Comparison of ENCODE assay signal across 1 cellular context in the genomic region with DNA sequence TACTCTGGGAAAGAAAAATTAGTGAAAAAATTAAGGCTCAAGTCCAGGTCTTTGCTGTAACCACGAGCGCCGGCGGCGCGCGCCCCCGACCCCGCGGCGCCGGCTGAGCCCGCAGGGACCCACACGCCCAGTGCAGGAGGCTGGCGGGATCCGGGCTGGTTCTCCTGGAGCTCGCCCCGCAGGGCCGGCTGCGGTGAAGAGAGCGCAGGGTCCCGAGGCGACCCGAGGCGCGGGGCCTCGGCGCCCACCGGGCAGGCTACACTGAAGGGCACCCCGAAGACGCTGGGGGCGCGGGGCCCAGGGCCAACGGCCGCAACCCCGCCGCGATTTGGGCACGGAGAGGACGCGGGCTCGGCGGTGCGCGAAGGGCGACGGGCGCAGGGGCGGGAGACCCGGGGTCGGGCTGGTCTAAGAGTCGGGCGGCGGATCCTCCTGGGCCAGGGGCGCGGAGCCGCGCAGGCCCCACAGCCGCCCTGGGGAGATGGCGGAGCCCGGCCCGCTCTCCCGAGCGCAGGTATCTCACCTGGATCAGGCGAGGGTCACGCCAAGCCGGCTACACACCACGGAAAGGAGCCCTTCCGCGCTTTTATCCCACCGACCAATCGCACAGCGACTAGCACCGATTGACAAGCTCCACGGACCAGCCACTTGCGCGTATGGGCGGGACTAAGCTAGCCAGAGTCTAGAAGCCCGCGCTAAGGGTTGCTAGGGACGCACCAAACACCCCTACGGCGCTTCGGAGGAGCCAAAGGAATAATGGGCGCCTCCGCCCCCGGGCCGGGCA.
TF ChIP-seq lines count a peak whose summit lies in the region.

A gene (minus strand): TSS at position 582 of the 784 bp plus-strand sequence. CDS start 6,440 bp downstream, outside the sequence.

TF ChIP-seq in HepG2, 621 proteins besides CTCF, POLR2A, EP300 and RAD21 (continued from another document):
- TF ChIP-seq, protein P1, sequence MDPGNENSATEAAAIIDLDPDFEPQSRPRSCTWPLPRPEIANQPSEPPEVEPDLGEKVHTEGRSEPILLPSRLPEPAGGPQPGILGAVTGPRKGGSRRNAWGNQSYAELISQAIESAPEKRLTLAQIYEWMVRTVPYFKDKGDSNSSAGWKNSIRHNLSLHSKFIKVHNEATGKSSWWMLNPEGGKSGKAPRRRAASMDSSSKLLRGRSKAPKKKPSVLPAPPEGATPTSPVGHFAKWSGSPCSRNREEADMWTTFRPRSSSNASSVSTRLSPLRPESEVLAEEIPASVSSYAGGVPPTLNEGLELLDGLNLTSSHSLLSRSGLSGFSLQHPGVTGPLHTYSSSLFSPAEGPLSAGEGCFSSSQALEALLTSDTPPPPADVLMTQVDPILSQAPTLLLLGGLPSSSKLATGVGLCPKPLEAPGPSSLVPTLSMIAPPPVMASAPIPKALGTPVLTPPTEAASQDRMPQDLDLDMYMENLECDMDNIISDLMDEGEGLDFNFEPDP (CRISPR knock-in tag; conservative IDR thresholded peaks at IDR 0.05), result no peak
- TF ChIP-seq, protein P2, sequence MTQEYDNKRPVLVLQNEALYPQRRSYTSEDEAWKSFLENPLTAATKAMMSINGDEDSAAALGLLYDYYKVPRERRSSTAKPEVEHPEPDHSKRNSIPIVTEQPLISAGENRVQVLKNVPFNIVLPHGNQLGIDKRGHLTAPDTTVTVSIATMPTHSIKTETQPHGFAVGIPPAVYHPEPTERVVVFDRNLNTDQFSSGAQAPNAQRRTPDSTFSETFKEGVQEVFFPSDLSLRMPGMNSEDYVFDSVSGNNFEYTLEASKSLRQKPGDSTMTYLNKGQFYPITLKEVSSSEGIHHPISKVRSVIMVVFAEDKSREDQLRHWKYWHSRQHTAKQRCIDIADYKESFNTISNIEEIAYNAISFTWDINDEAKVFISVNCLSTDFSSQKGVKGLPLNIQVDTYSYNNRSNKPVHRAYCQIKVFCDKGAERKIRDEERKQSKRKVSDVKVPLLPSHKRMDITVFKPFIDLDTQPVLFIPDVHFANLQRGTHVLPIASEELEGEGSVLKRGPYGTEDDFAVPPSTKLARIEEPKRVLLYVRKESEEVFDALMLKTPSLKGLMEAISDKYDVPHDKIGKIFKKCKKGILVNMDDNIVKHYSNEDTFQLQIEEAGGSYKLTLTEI (CRISPR knock-in tag; conservative IDR thresholded peaks at IDR 0.05), result no peak
- TF ChIP-seq SNAPC2 (CRISPR knock-in tag; IDR thresholded peaks at IDR 0.05), result 0 out of 2 replicates have a peak, but pooled peaks have one; percentile 35
- no peak for TF ChIP-seq ZNF577 (CRISPR knock-in tag; IDR thresholded peaks at IDR 0.05; ENCODE audit: borderline replicate concordance, low read depth)
- TF ChIP-seq ZNF441 (CRISPR knock-in tag; IDR thresholded peaks at IDR 0.05; ENCODE audit: borderline replicate concordance), result peak; percentile 32; the same call in 1 of the 2 replicates
- TF ChIP-seq HNF4G (IDR thresholded peaks at IDR 0.05; ENCODE audit: borderline replicate concordance, low read depth, low read length), result no peak
- 0 out of 2 replicates have a peak, but pooled peaks have one; percentile 36 for TF ChIP-seq HNF4G (CRISPR knock-in tag; IDR thresholded peaks at IDR 0.05; ENCODE audit: borderline replicate concordance, low read depth)
- TF ChIP-seq ZNF138 (CRISPR knock-in tag; IDR thresholded peaks at IDR 0.05; ENCODE audit: low read depth), result peak; percentile 65; the same call in 1 of the 2 replicates
- no peak for TF ChIP-seq HNRNPH1 (optimal IDR thresholded peaks at IDR 0.05; ENCODE audit: low read depth, low read length)
- TF ChIP-seq, protein P3, sequence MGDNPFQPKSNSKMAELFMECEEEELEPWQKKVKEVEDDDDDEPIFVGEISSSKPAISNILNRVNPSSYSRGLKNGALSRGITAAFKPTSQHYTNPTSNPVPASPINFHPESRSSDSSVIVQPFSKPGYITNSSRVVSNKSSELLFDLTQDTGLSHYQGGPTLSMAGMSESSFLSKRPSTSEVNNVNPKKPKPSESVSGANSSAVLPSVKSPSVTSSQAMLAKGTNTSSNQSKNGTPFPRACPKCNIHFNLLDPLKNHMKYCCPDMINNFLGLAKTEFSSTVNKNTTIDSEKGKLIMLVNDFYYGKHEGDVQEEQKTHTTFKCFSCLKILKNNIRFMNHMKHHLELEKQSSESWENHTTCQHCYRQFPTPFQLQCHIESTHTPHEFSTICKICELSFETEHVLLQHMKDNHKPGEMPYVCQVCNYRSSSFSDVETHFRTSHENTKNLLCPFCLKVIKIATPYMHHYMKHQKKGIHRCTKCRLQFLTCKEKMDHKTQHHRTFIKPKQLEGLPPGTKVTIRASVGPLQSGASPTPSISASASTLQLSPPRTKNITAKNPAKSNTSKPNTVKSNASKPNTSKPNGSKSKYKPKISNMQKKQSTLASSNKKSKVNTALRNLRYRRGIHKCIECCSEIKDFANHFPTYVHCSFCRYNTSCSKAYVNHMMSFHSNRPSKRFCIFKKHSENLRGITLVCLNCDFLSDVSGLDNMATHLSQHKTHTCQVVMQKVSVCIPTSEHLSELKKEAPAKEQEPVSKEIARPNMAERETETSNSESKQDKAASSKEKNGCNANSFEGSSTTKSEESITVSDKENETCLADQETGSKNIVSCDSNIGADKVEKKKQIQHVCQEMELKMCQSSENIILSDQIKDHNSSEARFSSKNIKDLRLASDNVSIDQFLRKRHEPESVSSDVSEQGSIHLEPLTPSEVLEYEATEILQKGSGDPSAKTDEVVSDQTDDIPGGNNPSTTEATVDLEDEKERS (CRISPR knock-in tag; IDR thresholded peaks at IDR 0.05), result no peak
- no peak; the same call in 1 of the 2 replicates for TF ChIP-seq ZIK1 (CRISPR knock-in tag; IDR thresholded peaks at IDR 0.05; ENCODE audit: borderline replicate concordance, low read depth)
- TF ChIP-seq ZNF329 (CRISPR knock-in tag; IDR thresholded peaks at IDR 0.05; ENCODE audit: low read depth), result 0 out of 2 replicates have a peak, but pooled peaks have one; percentile 34
- peak; percentile 63; the same call in 1 of the 2 replicates for TF ChIP-seq PCBP1 (IDR thresholded peaks at IDR 0.05; ENCODE audit: borderline replicate concordance, low read depth, low read length)
- no peak for TF ChIP-seq NFRKB (IDR thresholded peaks at IDR 0.05)
- TF ChIP-seq ZNF547 (CRISPR knock-in tag; IDR thresholded peaks at IDR 0.05), result peak; percentile 21; the same call in 1 of the 2 replicates
- TF ChIP-seq POLR2G (IDR thresholded peaks at IDR 0.05; ENCODE audit: low read depth, low read length), result peak; percentile 45; the same call in 1 of the 2 replicates
- TF ChIP-seq HMGA1 (CRISPR knock-in tag; conservative IDR thresholded peaks at IDR 0.05), result no peak
- peak; percentile 21; the same call in 1 of the 2 replicates for TF ChIP-seq FOXC1 (CRISPR knock-in tag; IDR thresholded peaks at IDR 0.05; ENCODE audit: borderline replicate concordance)
- no peak for TF ChIP-seq ZNF678 (CRISPR knock-in tag; IDR thresholded peaks at IDR 0.05)
- TF ChIP-seq, protein P4, sequence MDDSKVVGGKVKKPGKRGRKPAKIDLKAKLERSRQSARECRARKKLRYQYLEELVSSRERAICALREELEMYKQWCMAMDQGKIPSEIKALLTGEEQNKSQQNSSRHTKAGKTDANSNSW (CRISPR knock-in tag; IDR thresholded peaks at IDR 0.05; ENCODE audit: borderline replicate concordance), result peak; percentile 36; the same call in 1 of the 2 replicates
- 0 out of 2 replicates have a peak, but pooled peaks have one; percentile 17 for TF ChIP-seq ZFP82 (CRISPR knock-in tag; IDR thresholded peaks at IDR 0.05; ENCODE audit: borderline replicate concordance)
- no peak; the same call in 1 of the 2 replicates for TF ChIP-seq ZNF670 (CRISPR knock-in tag; IDR thresholded peaks at IDR 0.05; ENCODE audit: borderline replicate concordance)
- TF ChIP-seq, protein P5, sequence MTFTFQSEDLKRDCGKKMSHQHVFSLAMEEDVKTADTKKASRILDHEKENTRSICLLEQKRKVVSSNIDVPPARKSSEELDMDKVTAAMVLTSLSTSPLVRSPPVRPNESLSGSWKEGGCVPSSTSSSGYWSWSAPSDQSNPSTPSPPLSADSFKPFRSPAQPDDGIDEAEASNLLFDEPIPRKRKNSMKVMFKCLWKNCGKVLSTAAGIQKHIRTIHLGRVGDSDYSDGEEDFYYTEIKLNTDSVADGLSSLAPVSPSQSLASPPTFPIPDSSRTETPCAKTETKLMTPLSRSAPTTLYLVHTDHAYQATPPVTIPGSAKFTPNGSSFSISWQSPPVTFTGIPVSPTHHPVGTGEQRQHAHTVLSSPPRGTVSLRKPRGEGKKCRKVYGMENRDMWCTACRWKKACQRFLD (CRISPR knock-in tag; IDR thresholded peaks at IDR 0.05; ENCODE audit: borderline replicate concordance), result 0 out of 2 replicates have a peak, but pooled peaks have one; percentile 64
- TF ChIP-seq SALL2 (CRISPR knock-in tag; IDR thresholded peaks at IDR 0.05), result peak; percentile 83
- TF ChIP-seq ZNF589 (CRISPR knock-in tag; conservative IDR thresholded peaks at IDR 0.05), result no peak
TF ChIP-seq in HepG2: peak in this region for 191.
